Comparison of ENCODE assay signal across 8 cellular contexts in the genomic region with DNA sequence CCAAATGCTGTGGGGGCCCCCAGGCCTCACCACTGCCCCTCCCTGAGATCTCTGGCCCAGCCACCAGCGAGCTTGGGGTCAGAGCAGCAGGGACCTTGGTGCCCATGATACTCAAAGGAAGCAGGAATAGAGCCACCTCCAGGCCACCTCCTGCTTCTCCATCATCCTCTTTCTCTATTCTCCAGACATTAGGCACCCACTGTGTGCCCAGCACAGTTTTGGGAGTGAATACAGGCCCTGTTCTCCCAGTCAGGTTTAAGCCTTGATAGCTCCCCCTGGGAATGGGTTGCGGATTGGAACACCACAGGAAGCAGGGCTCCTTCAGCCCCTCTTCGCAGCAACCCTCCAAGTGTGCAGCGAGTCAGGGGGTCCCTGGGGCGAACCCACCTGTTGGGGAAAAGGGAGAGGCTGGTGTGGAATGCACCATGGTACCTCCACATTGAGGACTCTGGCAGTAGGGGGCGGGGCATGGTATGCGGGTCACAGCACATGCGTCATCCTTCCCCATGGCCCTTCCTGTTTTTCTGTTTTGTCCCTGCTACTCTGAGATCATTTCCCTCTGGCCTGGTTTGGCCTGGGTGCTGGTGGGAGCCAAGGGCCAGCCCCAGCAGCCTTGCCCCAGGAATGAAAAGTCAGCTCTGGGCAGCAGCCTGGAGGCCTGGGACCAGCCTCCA. TPM values are rescaled to one million over a fixed set of nuclear protein-coding genes. Genes with fewer than 3 reads are reported as not detected.
DNase-seq lines count a peak whose midpoint lies in the region; ATAC-seq and TF ChIP-seq lines count a peak whose summit lies in the region.

No MANE protein-coding gene starts in this region.

- no peak for ATAC-seq in HG03354 (IDR thresholded peaks at IDR 0.05; ENCODE audit: poor library complexity, severe bottlenecking, unreplicated experiment)
- no peak for ATAC-seq in GM19467 (IDR thresholded peaks at IDR 0.05; ENCODE audit: unreplicated experiment)

- H3K36me3 ChIP-seq in breast epithelium (no peaks in the 10 kb centered on the region), suprapubic skin (peaks cover 39% of the 10 kb centered on the region)

- H3K27me3 ChIP-seq in breast epithelium (no peaks in the 10 kb centered on the region), suprapubic skin (no peaks in the 10 kb centered on the region)

- no peak for TF ChIP-seq EP300 in suprapubic skin (IDR thresholded peaks at IDR 0.05)

- H3K4me1 ChIP-seq in breast epithelium (peaks cover 0 to 18% of the 10 kb centered on the region in 2 donors), suprapubic skin (peaks cover 65% of the 10 kb centered on the region)

- peaks cover 0 to 5% (median 1%) of the 10 kb centered on the region in 3 donors for H3K27me3 Mint-ChIP-seq in immature natural killer cell (ENCODE audit: low read depth in 3 of 3)

- H3K9me3 ChIP-seq in breast epithelium (no peaks in the 10 kb centered on the region), suprapubic skin (no peaks in the 10 kb centered on the region)

- intact Hi-C loops in breast epithelium (cut with DNase I; ENCODE audit: low total_unique reads), result no loop called here

- H3K27ac ChIP-seq in breast epithelium (peak overlapping the region; percentile 76 to 93), suprapubic skin (peak overlapping the region; percentile 79)

- DNase-seq in M059J (ENCODE audit: low read depth), result peak; percentile 49
- peak in 1 of 2 donors; percentile 70 for DNase-seq in breast epithelium (ENCODE audit: low spot score in 2 of 2)
- no peak for DNase-seq in immature natural killer cell
- peak in 1 of 2 donors; percentile 87 for DNase-seq in suprapubic skin (ENCODE audit: low spot score in 2 of 2)
- no peak for DNase-seq in stimulated activated CD4-positive, alpha-beta T cell treated with anti-CD3 and anti-CD28 coated beads, Interleukin-4, amount 100 ng/mL, for 1 hour
- DNase-seq in GM13977 (ENCODE audit: low spot score), result no peak

- peaks cover 4 to 11% (median 7%) of the 10 kb centered on the region in 3 donors for H3K36me3 Mint-ChIP-seq in immature natural killer cell

- H3K9me3 Mint-ChIP-seq in immature natural killer cell, result no peaks in the 10 kb centered on the region

- TF ChIP-seq CTCF in breast epithelium (IDR thresholded peaks at IDR 0.05) (no peak), suprapubic skin (IDR thresholded peaks at IDR 0.05) (no peak), GM13977 (IDR thresholded peaks at IDR 0.05; ENCODE audit: extremely low read depth, insufficient read depth, missing control alignments) (no peak)

- H3K4me3 ChIP-seq in breast epithelium (no peak overlapping the region), suprapubic skin (no peak overlapping the region)

- no peak for TF ChIP-seq POLR2A in breast epithelium (IDR thresholded peaks at IDR 0.05)
- no peak for TF ChIP-seq POLR2A in suprapubic skin (IDR thresholded peaks at IDR 0.05)

- in situ Hi-C loops in GM13977 (cut with MboI; ENCODE audit: low pct_unique_long_range_greater_than_20kb, low sequenced_read_pairs, unreplicated experiment), result no loop called here

- WGBS in suprapubic skin, result 61% methylated on average over 8 of the region's 8 CpGs

- peak overlapping the region in 4 of 6 donors; percentile 39 to 55 (median 50) for H3K27ac Mint-ChIP-seq in immature natural killer cell

- peaks cover 24 to 34% of the 10 kb centered on the region in 2 donors for H3K4me1 Mint-ChIP-seq in immature natural killer cell

- H3K4me3 Mint-ChIP-seq in immature natural killer cell, result no peak overlapping the region

RNA-seq across cellular contexts. Expression of gene SEMA3B, which starts 14.2 kb away (rescaled TPM):
- total RNA-seq in M059J (2014; rRNA removed; shearing (Covaris generic)), result 12.0 and 22.5 TPM in 2 replicates
- total RNA-seq in breast epithelium (10 to 100 TPM; 10.1 to 17.6 (median 11.1) TPM), suprapubic skin (1 to 10 TPM; 2.9 to 5.2 (median 4.1) TPM)
- polyA plus RNA-seq in immature natural killer cell, result not detected

RNA-seq across cellular contexts. Expression of gene GNAI2, which starts 18.7 kb away (rescaled TPM):
- 232 and 259 TPM in 2 replicates for total RNA-seq in M059J (2014; rRNA removed; shearing (Covaris generic))
- 100 to 1,000 TPM in 2 of 3 donors, 10 to 100 TPM in 1; 95.3 to 232 (median 162) TPM for total RNA-seq in breast epithelium
- polyA plus RNA-seq in immature natural killer cell, result 100 to 1,000 TPM; 550 to 903 (median 902) TPM
- 10 to 100 TPM; 70.9 to 91.3 (median 76.7) TPM for total RNA-seq in suprapubic skin

RNA-seq across cellular contexts. Expression of gene LSMEM2, which starts 24.2 kb away (rescaled TPM):
- not detected in 2 replicates for total RNA-seq in M059J (2014; rRNA removed; shearing (Covaris generic))
- total RNA-seq in breast epithelium (not detected), suprapubic skin (under 1 TPM in 1 of 4 donors, not detected in 3; 0.30 TPM)
- not detected for polyA plus RNA-seq in immature natural killer cell

RNA-seq across cellular contexts. Expression of gene IFRD2, which starts 37.5 kb away (rescaled TPM):
- 49.3 and 50.4 TPM in 2 replicates for total RNA-seq in M059J (2014; rRNA removed; shearing (Covaris generic))
- 10 to 100 TPM; 50.4 to 82.3 (median 72.7) TPM for total RNA-seq in breast epithelium
- polyA plus RNA-seq in immature natural killer cell, result 10 to 100 TPM; 38.0 to 54.3 (median 51.3) TPM
- 10 to 100 TPM; 56.3 to 84.9 (median 75.2) TPM for total RNA-seq in suprapubic skin

RNA-seq across cellular contexts. Expression of gene HYAL3, which starts 44.5 kb away (rescaled TPM):
- 1.6 and 3.0 TPM in 2 replicates for total RNA-seq in M059J (2014; rRNA removed; shearing (Covaris generic))
- total RNA-seq in breast epithelium (1 to 10 TPM; 2.3 to 6.4 (median 2.7) TPM), suprapubic skin (1 to 10 TPM; 2.5 to 7.8 (median 6.1) TPM)
- 1 to 10 TPM; 1.5 to 2.4 (median 2.2) TPM for polyA plus RNA-seq in immature natural killer cell
